20 cellular contexts compared by ENCODE assay signal in the genomic region with DNA sequence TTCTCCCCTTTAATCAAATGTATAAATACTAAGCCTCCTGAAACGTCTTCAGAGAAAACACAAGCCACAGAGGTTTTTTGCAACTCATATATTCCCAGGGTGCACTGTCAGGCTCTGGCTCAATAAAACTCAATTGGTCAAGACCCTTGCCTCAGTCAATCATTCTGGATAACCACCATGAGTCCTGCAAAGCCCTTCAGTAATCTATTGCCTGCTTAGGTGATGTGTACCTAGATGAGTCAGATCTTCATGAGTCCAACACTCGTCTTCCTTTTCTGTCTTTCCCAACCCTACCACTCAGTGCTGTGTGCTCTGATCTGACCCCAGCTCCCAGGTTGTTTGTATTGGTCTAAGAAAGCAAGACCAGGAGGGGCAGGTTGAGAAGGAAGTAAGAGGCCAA. TPM values are rescaled to one million over a fixed set of nuclear protein-coding genes. Genes with fewer than 3 reads are reported as not detected.
"Had no signal": no experiment of that assay in that cellular context is flagged by ENCODE, and none has a peak within 500 bp of the region (broad histone marks: within the 10 kb centered on the region; RNA-seq: fewer than 3 reads in every experiment).

No MANE protein-coding gene starts in this region.

RNA-seq across cellular contexts. Expression of a gene that starts 24.1 kb away (rescaled TPM):
- total RNA-seq: left colon; left lung; liver; lower lobe of right lung; mesothelial cell of epicardium; mononuclear cell; natural killer cell treated with Interleukin-12 subunit alpha and Interleukin-12 subunit beta and Interleukin-15 and Interleukin-18, amount 100 ng/mL, for 72 hours; omental fat pad; ovary; progenitor cell of endocrine pancreas; pulmonary artery endothelial cell; renal cortical epithelial cell; right atrium auricular region; right lobe of liver; skeletal muscle tissue; smooth muscle cell; temporal lobe; tibial nerve; ureter; uterus had no signal

RNA-seq across cellular contexts. Expression of a gene that starts 32.2 kb away (rescaled TPM):
- total RNA-seq: left colon; left lung; liver; lower lobe of right lung; mesothelial cell of epicardium; mononuclear cell; natural killer cell treated with Interleukin-12 subunit alpha and Interleukin-12 subunit beta and Interleukin-15 and Interleukin-18, amount 100 ng/mL, for 72 hours; omental fat pad; ovary; progenitor cell of endocrine pancreas; pulmonary artery endothelial cell; renal cortical epithelial cell; right atrium auricular region; right lobe of liver; smooth muscle cell; temporal lobe; tibial nerve; ureter; uterus had no signal
